ENCODE assay signal across 8 cellular contexts in genomic region chr16:72561-73537, GRCh38. TPM values are rescaled to one million over a fixed set of nuclear protein-coding genes. Genes with fewer than 3 reads are reported as not detected.
DNase-seq lines count a peak whose midpoint lies in the region; ATAC-seq and TF ChIP-seq lines count a peak whose summit lies in the region.

Gene RHBDF1 (minus strand): TSS chr16:72631. CDS start chr16:65015, 7,616 bp downstream.

- H3K36me3 ChIP-seq in Panc1 (ENCODE audit: control insufficient read depth, insufficient read depth, low read length) (no peaks in the 10 kb centered on the region), testis (ENCODE audit: low read depth, missing control alignments) (no peaks in the 10 kb centered on the region)

- H3K27ac ChIP-seq in Panc1 (ENCODE audit: low read length) = peak within 1 kb of the TSS; percentile 84
- peak within 1 kb of the TSS; percentile 56 to 83 for H3K27ac ChIP-seq in testis

- POLR2A ChIA-PET in Panc1 (lab: Charles Lee) = no interaction called here

- CTCF ChIA-PET in Panc1 (lab: Charles Lee) = no interaction called here

- in situ Hi-C loops in GM13976 (cut with MboI; ENCODE audit: low sequenced_read_pairs, unreplicated experiment) (no loop called here), Panc1 (cut with HindIII; ENCODE audit: low pct_unique_long_range_greater_than_20kb, low sequenced_read_pairs) (no loop called here), KBM-7 (cut with MboI; ENCODE audit: low pct_unique_long_range_greater_than_20kb, low sequenced_read_pairs) (no loop called here)

- BruUV-seq in Panc1 (replicated peaks; lab: Mats Ljungman, UMichigan) = no TSS peak

- H3K4me1 ChIP-seq in Panc1 (ENCODE audit: control insufficient read depth, insufficient read depth, low read length) (peaks cover 59% of the 10 kb centered on the region), testis (peaks cover 21% of the 10 kb centered on the region)

- ATAC-seq in Panc1 (peak; percentile 65), GM21528 (IDR thresholded peaks at IDR 0.05; ENCODE audit: low FRiP score, unreplicated experiment) (no peak)

- DNase-seq in GM13976 (ENCODE audit: low spot score) (peak; percentile 74), Panc1 (ENCODE audit: low read depth, low spot score) (no peak), ecto neural progenitor cell (ENCODE audit: low spot score) (peak; percentile 83), lower leg skin (ENCODE audit: low spot score in 2 of 2) (no peak), testis (peak; percentile 62), NCI-H187 treated with DMSO at 0.1 percent for 48 hours (lab: John Stamatoyannopoulos, UW) (no peak), KBM-7 (no peak)

- 29 to 36% methylated on average over 28 to 35 of the region's 62 CpGs for WGBS in lower leg skin, 2 donors
- 26 to 59% methylated on average over 14 to 50 of the region's 62 CpGs for WGBS in testis, 2 donors

- TF ChIP-seq CTCF in GM13976 (IDR thresholded peaks at IDR 0.05; ENCODE audit: borderline replicate concordance, control extremely low read depth, extremely low read depth, insufficient read depth, missing control alignments) = no peak
- no peak for TF ChIP-seq CTCF in Panc1 (IDR thresholded peaks at IDR 0.05)
- no peak for TF ChIP-seq CTCF in lower leg skin (IDR thresholded peaks at IDR 0.05)
- no peak for TF ChIP-seq CTCF in testis (IDR thresholded peaks at IDR 0.05)

- H3K4me3 ChIP-seq in Panc1 (ENCODE audit: low read depth in 2 of 2, low read length in 2 of 2) (peak within 1 kb of the TSS; percentile 65 to 72), lower leg skin (ENCODE audit: low read depth, poor library complexity, severe bottlenecking) (peak within 1 kb of the TSS; percentile 44), testis (peak within 1 kb of the TSS; percentile 65)

- intact Hi-C loops in Panc1 (cut with micrococcal nuclease; ENCODE audit: unreplicated experiment) = no loop called here
- intact Hi-C loops in lower leg skin (cut with DNase I; ENCODE audit: low total_unique reads) = no loop called here
- intact Hi-C loops in testis (cut with DNase I; ENCODE audit: low total_unique reads) = no loop called here

- H3K27me3 ChIP-seq in Panc1 (ENCODE audit: control insufficient read depth, insufficient read depth, low read length) = no peaks in the 10 kb centered on the region
- H3K27me3 ChIP-seq in testis = no peaks in the 10 kb centered on the region

- H3K9me3 ChIP-seq in Panc1 (ENCODE audit: control insufficient read depth, insufficient read depth, low read depth, low read length) (no peaks in the 10 kb centered on the region), testis (no peaks in the 10 kb centered on the region)

- TF ChIP-seq POLR2A in lower leg skin (IDR thresholded peaks at IDR 0.05) (no peak), testis (IDR thresholded peaks at IDR 0.05) (no peak)

RNA-seq across cellular contexts. Expression of gene RHBDF1, which starts in this region (rescaled TPM):
- total RNA-seq in Panc1 (2021; ENCODE audit: unreplicated experiment) (41.7 TPM), lower leg skin (10 to 100 TPM; 38.6 to 45.9 (median 43.6) TPM), testis (10 to 100 TPM; 18.3 to 22.5 TPM)
- polyA plus RNA-seq in Panc1 (2012; ENCODE audit: insufficient read length) = 44.5 TPM
- polyA plus RNA-seq in testis (ENCODE audit: insufficient read depth, low read depth, low replicate concordance) = 15.9 TPM

Comparison
In these comparisons a context has a peak if more than half of its experiments do, and no peak if none do; other contexts are left out.
1. DNase-seq: peak in GM13976 (single experiment), ecto neural progenitor cell (single experiment) and testis (single experiment); none in Panc1 (single experiment), lower leg skin (0 of 2), NCI-H187 treated with DMSO at 0.1 percent for 48 hours (single experiment) and KBM-7 (single experiment).
2. Peak in every context shown above with its lines, with median percentiles within 50 percentile points of each other: H3K4me3 ChIP-seq.